ENCODE assay signal across 9 cellular contexts in genomic region chr11:64713031-64713780, GRCh38. TPM values are rescaled to one million over a fixed set of nuclear protein-coding genes. Genes with fewer than 3 reads are reported as not detected.
DNase-seq lines count a peak whose midpoint lies in the region; ATAC-seq, FAIRE-seq and TF ChIP-seq lines count a peak whose summit lies in the region.
"Had no signal": no experiment of that assay in that cellular context is flagged by ENCODE, and none has a peak within 500 bp of the region (broad histone marks: within the 10 kb centered on the region; RNA-seq: fewer than 3 reads in every experiment).

No MANE protein-coding gene starts in this region.

- no peak overlapping the region for H3K27ac ChIP-seq in neural progenitor cell
- H3K27ac ChIP-seq: neutrophil had no signal

- peak overlapping the region; percentile 71 for H3K4me2 ChIP-seq in neural progenitor cell

- no peaks in the 10 kb centered on the region for H3K9me3 ChIP-seq in neural progenitor cell (ENCODE audit: low read depth)
- H3K9me3 ChIP-seq: neutrophil had no signal

- no peak overlapping the region for H3K4me3 Mint-ChIP-seq in neural progenitor cell

- FAIRE-seq in H54 (lab: Jason Lieb, UNC), result no peak

- peak; percentile 62 for DNase-seq in GM13977 (ENCODE audit: low spot score)
- peak; percentile 13 for DNase-seq in NCI-H2171 (lab: John Stamatoyannopoulos, UW)
- peak; percentile 82 for DNase-seq in neural progenitor cell (ENCODE audit: low spot score)
- DNase-seq in SW 1271 (lab: John Stamatoyannopoulos, UW), result no peak
- DNase-seq in H54 (ENCODE audit: insufficient read length, low spot score), result no peak
- DNase-seq in activated gamma-delta T cell treated with Interleukin-2 at 50 U/mL for 16 hours, result no peak
- DNase-seq: central memory CD4-positive, alpha-beta T cell had no signal

- peaks cover 49% of the 10 kb centered on the region for H3K27me3 Mint-ChIP-seq in neural progenitor cell (ENCODE audit: insufficient read depth, low read depth)

- no peaks in the 10 kb centered on the region for H3K79me2 ChIP-seq in neural progenitor cell (ENCODE audit: low read depth)

- H3K27me3 ChIP-seq in neural progenitor cell, result peaks cover 97% of the 10 kb centered on the region

- in situ Hi-C loops in GM13977 (cut with MboI; ENCODE audit: low pct_unique_long_range_greater_than_20kb, low sequenced_read_pairs, unreplicated experiment), result no loop called here

- no peak for TF ChIP-seq CTCF in GM13977 (IDR thresholded peaks at IDR 0.05; ENCODE audit: extremely low read depth, insufficient read depth, missing control alignments)
- TF ChIP-seq CTCF in neural progenitor cell (IDR thresholded peaks at IDR 0.05), result no peak

- H3K4me1 ChIP-seq in neural progenitor cell, result peaks cover 12% of the 10 kb centered on the region

- H3F3A ChIP-seq in neural progenitor cell (ENCODE audit: low read depth), result peaks cover 31% of the 10 kb centered on the region

- H3K4me3 ChIP-seq in neural progenitor cell, result peak overlapping the region; percentile 34

- H3K9me3 Mint-ChIP-seq in neural progenitor cell, result no peaks in the 10 kb centered on the region

- no peaks in the 10 kb centered on the region for H3K36me3 ChIP-seq in neural progenitor cell
- H3K36me3 ChIP-seq: neutrophil had no signal

- no peak for TF ChIP-seq POLR2A in H54 (IDR thresholded peaks at IDR 0.05; ENCODE audit: low read depth, low read length)

- H2AFZ ChIP-seq in neural progenitor cell (replicated peaks), result peak overlapping the region; percentile 44

- no peaks in the 10 kb centered on the region for H3K36me3 Mint-ChIP-seq in neural progenitor cell

- peak; percentile 45 for ATAC-seq in esophagus mucosa

- H3K9ac ChIP-seq in neural progenitor cell, result no peak overlapping the region

- H3K4me1 Mint-ChIP-seq in neural progenitor cell, result peaks cover 59% of the 10 kb centered on the region

- peaks cover 37% of the 10 kb centered on the region for H4K20me1 ChIP-seq in neural progenitor cell (ENCODE audit: low read depth)

- H3K27ac Mint-ChIP-seq in neural progenitor cell, result no peak overlapping the region

RNA-seq across cellular contexts. Expression of gene NRXN2, which starts 9.8 kb away (rescaled TPM):
- total RNA-seq in esophagus mucosa, result 0.12 TPM
- total RNA-seq in neural progenitor cell (ENCODE audit: low replicate concordance), result 2.2 and 9.2 TPM in 2 replicates

RNA-seq across cellular contexts. Expression of gene RASGRP2, which starts 30.7 kb away (rescaled TPM):
- total RNA-seq in esophagus mucosa (1.1 TPM), neural progenitor cell (ENCODE audit: low replicate concordance) (0.06 and 1.8 TPM in 2 replicates)

RNA-seq across cellular contexts. Expression of gene PYGM, which starts 46.6 kb away (rescaled TPM):
- total RNA-seq in esophagus mucosa, result 0.44 TPM
- 1.4 and 2.2 TPM in 2 replicates for total RNA-seq in neural progenitor cell (ENCODE audit: low replicate concordance)

Comparison
In these comparisons a context has a peak if more than half of its experiments do, and no peak if none do; other contexts are left out.
1. DNase-seq: peak in GM13977 (single experiment), NCI-H2171 (single experiment) and neural progenitor cell (single experiment); none in SW 1271 (0 of 2), H54 (single experiment) and activated gamma-delta T cell treated with Interleukin-2 at 50 U/mL for 16 hours (single experiment).